22 cellular contexts compared by ENCODE assay signal in the genomic region with DNA sequence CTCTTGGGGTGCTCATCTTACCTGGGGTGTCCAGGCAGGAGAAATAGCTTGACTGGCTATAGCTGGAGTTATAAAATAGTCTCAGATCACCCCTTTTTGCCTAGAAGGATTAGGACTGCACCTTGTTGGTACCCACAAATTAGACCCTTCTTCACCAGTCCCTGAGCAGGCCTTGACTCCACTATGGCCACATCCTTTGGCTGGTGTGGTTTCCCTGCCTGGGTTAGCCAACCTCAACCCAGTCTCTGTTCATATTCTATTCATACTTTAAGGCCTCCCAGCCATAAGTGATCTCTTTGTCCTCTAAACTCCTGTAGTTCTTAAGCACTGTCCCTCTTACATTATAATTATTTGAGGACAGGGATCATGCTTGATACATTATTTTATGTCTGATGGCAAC.
"Had no signal": no experiment of that assay in that cellular context is flagged by ENCODE, and none has a peak within 500 bp of the region (broad histone marks: within the 10 kb centered on the region; RNA-seq: fewer than 3 reads in every experiment).

No MANE protein-coding gene starts in this region.

- H3K4me3 Mint-ChIP-seq: dendritic cell treated with granulocyte-macrophage colony-stimulating factor and Interleukin-4, amounts not matched to agents 40 ng/mL and 50 ng/mL, for 4 days; effector memory CD8-positive, alpha-beta T cell; endodermal cell; mesothelial cell of epicardium; naive thymus-derived CD4-positive, alpha-beta T cell had no signal

- H3K36me3 Mint-ChIP-seq: naive thymus-derived CD4-positive, alpha-beta T cell had no signal

- DNase-seq: cortex of kidney; effector CD8-positive, alpha-beta T cell; effector memory CD8-positive, alpha-beta T cell; endodermal cell; erythroblast; esophagus squamous epithelium; foreskin fibroblast; foreskin melanocyte; gastrocnemius medialis; glutamatergic neuron; heart right ventricle; hippocampal formation; left cardiac atrium; left lung; left ventricle myocardium superior; lower lobe of right lung; mesenchymal stem cell; mucosa of descending colon; naive thymus-derived CD4-positive, alpha-beta T cell had no signal

- H3K4me3 ChIP-seq: esophagus squamous epithelium, gastrocnemius medialis, heart right ventricle, left lung, lower lobe of right lung, mucosa of descending colon had no signal

- H3K9me3 Mint-ChIP-seq: dendritic cell treated with granulocyte-macrophage colony-stimulating factor and Interleukin-4, amounts not matched to agents 40 ng/mL and 50 ng/mL, for 4 days; effector memory CD8-positive, alpha-beta T cell; mesothelial cell of epicardium; naive thymus-derived CD4-positive, alpha-beta T cell had no signal

- ATAC-seq: effector memory CD8-positive, alpha-beta T cell; esophagus mucosa; gastrocnemius medialis; heart right ventricle; left cardiac atrium; left lung; left ventricle myocardium superior; lower lobe of right lung; mucosa of descending colon; naive thymus-derived CD4-positive, alpha-beta T cell had no signal

- H3K27me3 Mint-ChIP-seq: dendritic cell treated with granulocyte-macrophage colony-stimulating factor and Interleukin-4, amounts not matched to agents 40 ng/mL and 50 ng/mL, for 4 days; effector memory CD8-positive, alpha-beta T cell; naive thymus-derived CD4-positive, alpha-beta T cell had no signal

- H3K27ac Mint-ChIP-seq: dendritic cell treated with granulocyte-macrophage colony-stimulating factor and Interleukin-4, amounts not matched to agents 40 ng/mL and 50 ng/mL, for 4 days; effector memory CD8-positive, alpha-beta T cell; endodermal cell; mesothelial cell of epicardium; naive thymus-derived CD4-positive, alpha-beta T cell had no signal
